Comparison of ENCODE assay signal across 8 cellular contexts in the genomic region with DNA sequence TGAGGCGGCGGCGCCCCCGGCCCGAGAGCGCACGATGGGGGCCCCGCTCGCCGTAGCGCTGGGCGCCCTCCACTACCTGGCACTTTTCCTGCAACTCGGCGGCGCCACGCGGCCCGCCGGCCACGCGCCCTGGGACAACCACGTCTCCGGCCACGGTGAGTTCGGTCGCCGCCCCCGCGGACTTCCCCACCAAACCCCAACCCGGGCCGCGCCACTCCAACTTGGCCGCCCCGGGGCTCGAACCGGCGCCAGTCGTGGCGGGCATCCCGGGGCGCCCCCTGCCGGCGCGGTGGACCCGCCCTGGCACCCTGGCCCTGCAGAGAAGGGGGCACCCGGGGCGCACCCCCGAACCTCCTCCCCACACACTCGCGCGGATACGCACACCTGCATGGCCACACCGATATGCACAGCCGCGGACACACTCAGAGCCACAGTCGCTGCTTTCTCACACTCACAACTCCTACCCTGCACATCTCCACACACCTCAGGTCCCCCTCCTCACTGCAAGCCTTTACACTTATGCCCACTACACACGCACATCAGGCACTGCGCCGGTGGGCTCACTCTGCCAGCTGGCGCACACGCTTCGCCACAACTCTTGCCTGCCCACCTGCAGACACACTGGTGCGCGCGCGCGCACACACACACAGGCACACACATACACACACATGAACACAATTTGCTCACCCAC. TPM values are rescaled to one million over a fixed set of nuclear protein-coding genes. Genes with fewer than 3 reads are reported as not detected.
DNase-seq lines count a peak whose midpoint lies in the region; ATAC-seq and TF ChIP-seq lines count a peak whose summit lies in the region.

No MANE protein-coding gene starts in this region.

- CTCF ChIA-PET in activated B cell treated with CpG ODN at 0.5 μM for 24 hours (lab: Charles Lee), result no interaction called here

- H3K9me3 Mint-ChIP-seq in activated B cell treated with CpG ODN at 0.5 μM for 24 hours, result no peaks in the 10 kb centered on the region

- H3K4me1 Mint-ChIP-seq in activated B cell treated with CpG ODN at 0.5 μM for 24 hours, result peaks cover 12% of the 10 kb centered on the region

- no peaks in the 10 kb centered on the region for H3K27me3 ChIP-seq in testis

- peak; percentile 65 for DNase-seq in activated CD8-positive, alpha-beta memory T cell treated with anti-CD3 and anti-CD28 coated beads, Interleukin-2, amount 50 U/mL, for 48 hours
- DNase-seq in activated CD8-positive, alpha-beta memory T cell treated with anti-CD3 and anti-CD28 coated beads, Interleukin-2, amount 50 U/mL, for 4 hours, result no peak
- DNase-seq in activated B cell treated with CpG ODN at 0.5 μM for 24 hours (peak; percentile 23), testis (no peak), OCI-M1 (lab: John Stamatoyannopoulos, UW) (no peak)
- DNase-seq in stimulated activated CD4-positive, alpha-beta T cell treated with anti-CD3 and anti-CD28 coated beads, Interleukin-1b, Interleukin-23, amount 100 ng/mL, for 48 hours, result no peak

- no peak overlapping the region for H3K27ac Mint-ChIP-seq in activated B cell treated with CpG ODN at 0.5 μM for 24 hours

- ATAC-seq in activated B cell treated with CpG ODN at 0.5 μM for 24 hours (ENCODE audit: low read depth) (no peak), GM19455 (IDR thresholded peaks at IDR 0.05; ENCODE audit: unreplicated experiment) (no peak)

- WGBS in testis, 2 donors, result 39 to 62% methylated on average over 15 to 45 of the region's 67 CpGs

- TF ChIP-seq CTCF in activated B cell treated with CpG ODN at 0.5 μM for 24 hours (IDR thresholded peaks at IDR 0.05), result no peak
- no peak for TF ChIP-seq CTCF in testis (IDR thresholded peaks at IDR 0.05)

- no peaks in the 10 kb centered on the region for H3K36me3 Mint-ChIP-seq in activated B cell treated with CpG ODN at 0.5 μM for 24 hours (ENCODE audit: low read depth)

- H3K4me3 ChIP-seq in iPS-18c (ENCODE audit: insufficient read depth, low read depth, low read length) (peak overlapping the region; percentile 59), testis (peak overlapping the region; percentile 58 to 62)

- peaks cover 61% of the 10 kb centered on the region for H3K27me3 Mint-ChIP-seq in activated B cell treated with CpG ODN at 0.5 μM for 24 hours

- no peak for TF ChIP-seq POLR2A in testis (IDR thresholded peaks at IDR 0.05)

- no peaks in the 10 kb centered on the region for H3K36me3 ChIP-seq in testis (ENCODE audit: low read depth, missing control alignments)

- POLR2A ChIA-PET in activated B cell treated with CpG ODN at 0.5 μM for 24 hours (lab: Charles Lee), result no interaction called here

- intact Hi-C loops in activated B cell treated with CpG ODN at 0.5 μM for 24 hours (cut with micrococcal nuclease), result loop anchor here (2.0 to 5.0 kb wide), 2 partner anchors 251 to 341 kb away; no protein-coding TSS in a partner anchor
- intact Hi-C loops in testis (cut with DNase I; ENCODE audit: low total_unique reads), result loop anchor here (10.0 kb wide), 1 partner anchor 81 kb away; no protein-coding TSS in a partner anchor

- H3K9me3 ChIP-seq in iPS-18c (ENCODE audit: control insufficient read depth, insufficient read depth, low read length) (no peaks in the 10 kb centered on the region), testis (no peaks in the 10 kb centered on the region)

- peaks cover 29% of the 10 kb centered on the region for H3K4me1 ChIP-seq in testis

- no peak overlapping the region for H3K27ac ChIP-seq in testis

- H3K4me3 Mint-ChIP-seq in activated B cell treated with CpG ODN at 0.5 μM for 24 hours, result peak overlapping the region; percentile 82

RNA-seq across cellular contexts. Expression of gene VSTM2L, which starts 0.5 kb away (rescaled TPM):
- total RNA-seq in activated B cell treated with CpG ODN at 0.5 μM for 24 hours (not detected in 2 replicates), testis (10 to 100 TPM; 40.2 to 74.7 TPM)
- 7.3 TPM for polyA plus RNA-seq in testis (ENCODE audit: insufficient read depth, low read depth, low replicate concordance)

Comparison
In these comparisons a context has a peak if more than half of its experiments do, and no peak if none do; other contexts are left out.
1. DNase-seq: peak in activated CD8-positive, alpha-beta memory T cell treated with anti-CD3 and anti-CD28 coated beads, Interleukin-2, amount 50 U/mL, for 48 hours (single experiment) and activated B cell treated with CpG ODN at 0.5 μM for 24 hours (single experiment); none in activated CD8-positive, alpha-beta memory T cell treated with anti-CD3 and anti-CD28 coated beads, Interleukin-2, amount 50 U/mL, for 4 hours (single experiment), testis (single experiment), OCI-M1 (single experiment) and stimulated activated CD4-positive, alpha-beta T cell treated with anti-CD3 and anti-CD28 coated beads, Interleukin-1b, Interleukin-23, amount 100 ng/mL, for 48 hours (single experiment).
2. RNA of gene VSTM2L, which starts 0.5 kb away (total RNA-seq): 40.2 to 74.7 TPM in testis; not detected in activated B cell treated with CpG ODN at 0.5 μM for 24 hours; every median in the first group is over 10 times any median in the second.